In the genomic region with DNA sequence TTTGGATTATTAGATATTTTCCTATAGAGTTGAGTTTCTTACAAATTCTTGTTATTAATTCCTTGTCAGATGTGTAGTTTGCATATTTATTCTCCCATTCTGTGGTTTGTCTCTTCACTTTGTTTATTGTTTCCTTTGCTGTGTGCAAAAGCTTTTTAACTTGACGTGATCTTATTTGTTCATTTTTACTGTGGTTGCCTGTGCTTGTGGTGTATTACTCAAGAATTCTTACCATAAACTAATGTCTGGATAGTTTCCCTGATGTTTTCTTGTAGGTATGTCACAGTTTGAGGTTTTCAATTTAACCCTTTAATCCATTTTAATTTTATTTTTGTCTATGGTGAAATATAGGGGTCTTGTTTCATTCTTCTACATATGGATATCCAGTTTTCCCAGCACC, we compare ENCODE assay signal across 23 cellular contexts.
"Had no signal": no experiment of that assay in that cellular context is flagged by ENCODE, and none has a peak within 500 bp of the region (broad histone marks: within the 10 kb centered on the region; RNA-seq: fewer than 3 reads in every experiment).

No MANE protein-coding gene starts in this region.

- DNase-seq: stimulated activated CD4-positive, alpha-beta T cell treated with anti-CD3 and anti-CD28 coated beads, Interleukin-2, amount 100 ng/mL, for 48 hours; stimulated activated CD4-positive, alpha-beta T cell treated with anti-CD3 and anti-CD28 coated beads, Interleukin-4, amount 100 ng/mL, for 1 hour; stimulated activated CD4-positive, alpha-beta T cell treated with anti-CD3 and anti-CD28 coated beads, Interleukin-4, amount 100 ng/mL, for 24 hours; stimulated activated CD4-positive, alpha-beta T cell treated with anti-CD3 and anti-CD28 coated beads, Interleukin-4, amount 100 ng/mL, for 4 hours; stimulated activated CD8-positive, alpha-beta memory T cell treated with anti-CD3 and anti-CD28 coated beads, Interleukin-4, amount 100 ng/mL, for 48 hours; stimulated activated naive B cell treated with anti-CD40 and anti-IgM and Interleukin-4, amounts not matched to agents 10 μg/mL and 1 μg/mL and 100 μg/mL, for 72 hours; stimulated activated naive CD4-positive, alpha-beta T cell; stimulated activated naive CD4-positive, alpha-beta T cell treated with Interleukin-2 at 50 U/mL for 16 hours; stimulated activated naive CD8-positive, alpha-beta T cell treated with anti-CD3 and anti-CD28 coated beads, Interleukin-15, Interleukin-2, amounts not matched to agents 100 U/mL and 50 U/mL, for 24 hours; stomach; substantia nigra; testis; thyroid gland; tibial artery; transverse colon; trophoblast cell; upper lobe of left lung; upper lobe of right lung; uterus had no signal

- H3K9me3 Mint-ChIP-seq: type B pancreatic cell had no signal

- H3K4me1 Mint-ChIP-seq: stimulated activated effector memory CD8-positive, alpha-beta T cell treated with anti-CD3 and anti-CD28 coated beads, Interleukin-12 subunit alpha, Interleukin-12 subunit beta, amount 100 ng/mL, for 72 hours; stimulated activated memory B cell treated with anti-CD40 and anti-IgM and Interleukin-4, amounts not matched to agents 10 μg/mL and 1 μg/mL and 100 μg/mL, for 72 hours; stimulated activated naive B cell treated with anti-CD40 and anti-IgM and Interleukin-4, amounts not matched to agents 10 μg/mL and 1 μg/mL and 100 μg/mL, for 72 hours had no signal

- H3K27ac Mint-ChIP-seq: stimulated activated effector memory CD8-positive, alpha-beta T cell treated with anti-CD3 and anti-CD28 coated beads, Interleukin-12 subunit alpha, Interleukin-12 subunit beta, amount 100 ng/mL, for 72 hours; stimulated activated memory B cell treated with anti-CD40 and anti-IgM and Interleukin-4, amounts not matched to agents 10 μg/mL and 1 μg/mL and 100 μg/mL, for 72 hours; stimulated activated naive B cell treated with anti-CD40 and anti-IgM and Interleukin-4, amounts not matched to agents 10 μg/mL and 1 μg/mL and 100 μg/mL, for 72 hours; stimulated activated naive CD8-positive, alpha-beta T cell treated with anti-CD3 and anti-CD28 coated beads, Interleukin-15, Interleukin-2, amounts not matched to agents 100 ng/mL and 50 ng/mL, for 24 hours; type B pancreatic cell had no signal

- H3K4me3 Mint-ChIP-seq: stimulated activated effector memory CD8-positive, alpha-beta T cell treated with anti-CD3 and anti-CD28 coated beads, Interleukin-12 subunit alpha, Interleukin-12 subunit beta, amount 100 ng/mL, for 72 hours; stimulated activated memory B cell treated with anti-CD40 and anti-IgM and Interleukin-4, amounts not matched to agents 10 μg/mL and 1 μg/mL and 100 μg/mL, for 72 hours; stimulated activated naive B cell treated with anti-CD40 and anti-IgM and Interleukin-4, amounts not matched to agents 10 μg/mL and 1 μg/mL and 100 μg/mL, for 72 hours; stimulated activated naive CD8-positive, alpha-beta T cell treated with anti-CD3 and anti-CD28 coated beads, Interleukin-15, Interleukin-2, amounts not matched to agents 100 ng/mL and 50 ng/mL, for 24 hours; type B pancreatic cell had no signal

- H3K27me3 Mint-ChIP-seq: stimulated activated naive B cell treated with anti-CD40 and anti-IgM and Interleukin-4, amounts not matched to agents 10 μg/mL and 1 μg/mL and 100 μg/mL, for 72 hours; stimulated activated naive CD8-positive, alpha-beta T cell treated with anti-CD3 and anti-CD28 coated beads, Interleukin-15, Interleukin-2, amounts not matched to agents 100 ng/mL and 50 ng/mL, for 24 hours; type B pancreatic cell had no signal

- ATAC-seq: stimulated activated effector memory CD8-positive, alpha-beta T cell treated with anti-CD3 and anti-CD28 coated beads, Interleukin-12 subunit alpha, Interleukin-12 subunit beta, amount 100 ng/mL, for 72 hours; stimulated activated memory B cell treated with anti-CD40 and anti-IgM and Interleukin-4, amounts not matched to agents 10 μg/mL and 1 μg/mL and 100 μg/mL, for 72 hours; stimulated activated naive B cell treated with anti-CD40 and anti-IgM and Interleukin-4, amounts not matched to agents 10 μg/mL and 1 μg/mL and 100 μg/mL, for 72 hours; stimulated activated naive CD8-positive, alpha-beta T cell treated with anti-CD3 and anti-CD28 coated beads, Interleukin-15, Interleukin-2, amounts not matched to agents 100 U/mL and 50 U/mL, for 24 hours; upper lobe of right lung had no signal
